1 cellular context compared by ENCODE assay signal in the genomic region with DNA sequence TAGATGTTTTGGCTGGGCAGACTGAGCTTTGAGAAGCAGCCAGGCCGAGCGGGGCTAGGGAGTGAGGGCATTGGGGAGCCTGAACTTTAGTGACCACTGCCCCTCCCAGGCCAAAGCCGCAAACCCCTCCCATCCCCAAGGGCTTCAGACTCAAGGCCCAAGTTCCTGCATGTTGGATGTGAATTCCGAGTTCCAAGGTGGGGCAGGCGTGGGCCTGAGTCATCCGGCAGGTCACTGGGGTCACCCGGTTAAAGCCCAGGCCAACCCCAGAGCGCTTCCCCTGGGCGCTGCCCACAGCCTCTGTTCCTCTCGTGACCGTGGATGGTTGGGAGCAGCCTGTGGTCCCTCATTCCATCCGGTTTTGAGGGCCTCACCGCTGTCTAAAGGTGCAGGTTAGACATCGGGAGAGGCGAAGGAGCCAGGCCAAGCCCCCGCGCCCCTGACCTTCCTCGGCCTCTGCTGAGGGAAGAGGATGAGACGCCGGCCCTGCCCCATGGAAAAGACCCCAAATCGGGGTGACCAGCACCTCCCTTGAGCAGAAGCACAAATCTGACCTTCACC.
TF ChIP-seq lines count a peak whose summit lies in the region.

No MANE protein-coding gene starts in this region.

TF ChIP-seq in H1, 55 proteins besides CTCF, POLR2A, EP300 and RAD21:
- TF ChIP-seq MAFK (IDR thresholded peaks at IDR 0.05; ENCODE audit: low read depth, low read length) (no peak), TBP (IDR thresholded peaks at IDR 0.05; ENCODE audit: low read depth, low read length) (no peak), CREB1 (IDR thresholded peaks at IDR 0.05) (no peak), CHD7 (IDR thresholded peaks at IDR 0.05; ENCODE audit: insufficient replicate concordance, low read length) (no peak), POU5F1 (IDR thresholded peaks at IDR 0.05; ENCODE audit: low read depth, low read length) (no peak), EGR1 (IDR thresholded peaks at IDR 0.05; ENCODE audit: borderline replicate concordance, low read depth, low read length) (no peak), SRF (IDR thresholded peaks at IDR 0.05; ENCODE audit: low read depth, low read length) (no peak), NRF1 (IDR thresholded peaks at IDR 0.05; ENCODE audit: low read depth, low read length) (no peak), MAX (IDR thresholded peaks at IDR 0.05) (no peak), CTBP2 (IDR thresholded peaks at IDR 0.05; ENCODE audit: borderline replicate concordance, insufficient read depth, insufficient read length, low read length) (no peak), RBBP5 (IDR thresholded peaks at IDR 0.05; ENCODE audit: borderline replicate concordance, low read depth, low read length) (no peak), SP4 (IDR thresholded peaks at IDR 0.05; ENCODE audit: low read length) (no peak), HDAC6 (IDR thresholded peaks at IDR 0.05; ENCODE audit: low read depth, low read length) (no peak), BCL11A (IDR thresholded peaks at IDR 0.05; ENCODE audit: low read depth in 2 of 2, low read length in 2 of 2) (no peak), TAF1 (IDR thresholded peaks at IDR 0.05; ENCODE audit: low read depth, low read length) (no peak), TCF12 (IDR thresholded peaks at IDR 0.05; ENCODE audit: low read depth, low read length) (no peak), ATF2 (IDR thresholded peaks at IDR 0.05; ENCODE audit: low read length) (no peak), BACH1 (IDR thresholded peaks at IDR 0.05; ENCODE audit: low read length) (no peak), CEBPB (IDR thresholded peaks at IDR 0.05; ENCODE audit: low read depth, low read length) (no peak), CHD2 (IDR thresholded peaks at IDR 0.05; ENCODE audit: low read length) (no peak)
